In genomic region chr1:3746784-3747521, GRCh38 we compare ENCODE assay signal across 1 cellular context.
TF ChIP-seq lines count a peak whose summit lies in the region.

No MANE protein-coding gene starts in this region.

TF ChIP-seq in HEK293, 187 proteins besides CTCF, POLR2A, EP300 and RAD21 (continued from another document and continues in another):
- TF ChIP-seq ZBTB10 (tag by site-specific recombination; IDR thresholded peaks at IDR 0.05) (no peak), RBAK (tag by site-specific recombination; IDR thresholded peaks at IDR 0.05) (no peak), ZNF223 (tag by site-specific recombination; IDR thresholded peaks at IDR 0.05) (no peak), ZNF843 (tag by site-specific recombination; IDR thresholded peaks at IDR 0.05) (no peak), OVOL3 (tag by site-specific recombination; IDR thresholded peaks at IDR 0.05) (no peak), ZNF404 (tag by site-specific recombination; IDR thresholded peaks at IDR 0.05) (no peak), ZNF26 (tag by site-specific recombination; IDR thresholded peaks at IDR 0.05) (no peak), KLF1 (tag by site-specific recombination; IDR thresholded peaks at IDR 0.05) (peak; percentile 63; the same call in 1 of the 2 replicates), ZNF621 (tag by site-specific recombination; IDR thresholded peaks at IDR 0.05) (no peak), ZNF645 (tag by site-specific recombination; IDR thresholded peaks at IDR 0.05) (no peak), INSM2 (tag by site-specific recombination; IDR thresholded peaks at IDR 0.05) (no peak), ZNF433 (tag by site-specific recombination; IDR thresholded peaks at IDR 0.05; ENCODE audit: low read depth) (no peak), ZNF626 (tag by site-specific recombination; IDR thresholded peaks at IDR 0.05) (no peak), ZNF112 (tag by site-specific recombination; IDR thresholded peaks at IDR 0.05) (no peak), ZNF10 (tag by site-specific recombination; IDR thresholded peaks at IDR 0.05) (no peak), ZNF768 (tag by site-specific recombination; IDR thresholded peaks at IDR 0.05) (no peak), ZNF292 (tag by site-specific recombination; IDR thresholded peaks at IDR 0.05; ENCODE audit: borderline replicate concordance, low read depth) (no peak), ZBTB7A (tag by site-specific recombination; IDR thresholded peaks at IDR 0.05; ENCODE audit: low read depth) (no peak), GLI2 (tag by site-specific recombination; IDR thresholded peaks at IDR 0.05; ENCODE audit: borderline replicate concordance, low read depth) (no peak), ZNF629 (tag by site-specific recombination; IDR thresholded peaks at IDR 0.05) (0 out of 2 replicates have a peak, but pooled peaks have one; percentile 17), ZNF610 (tag by site-specific recombination; IDR thresholded peaks at IDR 0.05; ENCODE audit: borderline replicate concordance) (no peak), ZNF521 (tag by site-specific recombination; IDR thresholded peaks at IDR 0.05) (no peak), ZNF600 (tag by site-specific recombination; IDR thresholded peaks at IDR 0.05) (no peak), ZNF114 (tag by site-specific recombination; IDR thresholded peaks at IDR 0.05) (no peak), ZNF155 (tag by site-specific recombination; IDR thresholded peaks at IDR 0.05) (no peak), ZNF2 (tag by site-specific recombination; IDR thresholded peaks at IDR 0.05) (no peak), PRDM2 (tag by site-specific recombination; IDR thresholded peaks at IDR 0.05; ENCODE audit: borderline replicate concordance) (no peak), ZNF747 (tag by site-specific recombination; IDR thresholded peaks at IDR 0.05) (no peak), ZNF211 (tag by site-specific recombination; IDR thresholded peaks at IDR 0.05; ENCODE audit: low read depth) (no peak), KLF8 (tag by site-specific recombination; IDR thresholded peaks at IDR 0.05) (peak; percentile 85), ZNF791 (tag by site-specific recombination; IDR thresholded peaks at IDR 0.05) (no peak), ZNF239 (tag by site-specific recombination; IDR thresholded peaks at IDR 0.05) (no peak), MYNN (tag by site-specific recombination; IDR thresholded peaks at IDR 0.05; ENCODE audit: borderline replicate concordance) (no peak), ZNF391 (tag by site-specific recombination; IDR thresholded peaks at IDR 0.05; ENCODE audit: borderline replicate concordance, low read depth) (no peak)
- TF ChIP-seq, protein P1, sequence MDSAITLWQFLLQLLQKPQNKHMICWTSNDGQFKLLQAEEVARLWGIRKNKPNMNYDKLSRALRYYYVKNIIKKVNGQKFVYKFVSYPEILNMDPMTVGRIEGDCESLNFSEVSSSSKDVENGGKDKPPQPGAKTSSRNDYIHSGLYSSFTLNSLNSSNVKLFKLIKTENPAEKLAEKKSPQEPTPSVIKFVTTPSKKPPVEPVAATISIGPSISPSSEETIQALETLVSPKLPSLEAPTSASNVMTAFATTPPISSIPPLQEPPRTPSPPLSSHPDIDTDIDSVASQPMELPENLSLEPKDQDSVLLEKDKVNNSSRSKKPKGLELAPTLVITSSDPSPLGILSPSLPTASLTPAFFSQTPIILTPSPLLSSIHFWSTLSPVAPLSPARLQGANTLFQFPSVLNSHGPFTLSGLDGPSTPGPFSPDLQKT (IDR thresholded peaks at IDR 0.05; ENCODE audit: borderline replicate concordance, low read depth, low read length): peak; percentile 47; the same call in 1 of the 2 replicates
- TF ChIP-seq, protein P2, sequence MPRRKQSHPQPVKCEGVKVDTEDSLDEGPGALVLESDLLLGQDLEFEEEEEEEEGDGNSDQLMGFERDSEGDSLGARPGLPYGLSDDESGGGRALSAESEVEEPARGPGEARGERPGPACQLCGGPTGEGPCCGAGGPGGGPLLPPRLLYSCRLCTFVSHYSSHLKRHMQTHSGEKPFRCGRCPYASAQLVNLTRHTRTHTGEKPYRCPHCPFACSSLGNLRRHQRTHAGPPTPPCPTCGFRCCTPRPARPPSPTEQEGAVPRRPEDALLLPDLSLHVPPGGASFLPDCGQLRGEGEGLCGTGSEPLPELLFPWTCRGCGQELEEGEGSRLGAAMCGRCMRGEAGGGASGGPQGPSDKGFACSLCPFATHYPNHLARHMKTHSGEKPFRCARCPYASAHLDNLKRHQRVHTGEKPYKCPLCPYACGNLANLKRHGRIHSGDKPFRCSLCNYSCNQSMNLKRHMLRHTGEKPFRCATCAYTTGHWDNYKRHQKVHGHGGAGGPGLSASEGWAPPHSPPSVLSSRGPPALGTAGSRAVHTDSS (tag by site-specific recombination; IDR thresholded peaks at IDR 0.05): no peak
- TF ChIP-seq, protein P3, sequence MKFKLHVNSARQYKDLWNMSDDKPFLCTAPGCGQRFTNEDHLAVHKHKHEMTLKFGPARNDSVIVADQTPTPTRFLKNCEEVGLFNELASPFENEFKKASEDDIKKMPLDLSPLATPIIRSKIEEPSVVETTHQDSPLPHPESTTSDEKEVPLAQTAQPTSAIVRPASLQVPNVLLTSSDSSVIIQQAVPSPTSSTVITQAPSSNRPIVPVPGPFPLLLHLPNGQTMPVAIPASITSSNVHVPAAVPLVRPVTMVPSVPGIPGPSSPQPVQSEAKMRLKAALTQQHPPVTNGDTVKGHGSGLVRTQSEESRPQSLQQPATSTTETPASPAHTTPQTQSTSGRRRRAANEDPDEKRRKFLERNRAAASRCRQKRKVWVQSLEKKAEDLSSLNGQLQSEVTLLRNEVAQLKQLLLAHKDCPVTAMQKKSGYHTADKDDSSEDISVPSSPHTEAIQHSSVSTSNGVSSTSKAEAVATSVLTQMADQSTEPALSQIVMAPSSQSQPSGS (tag by site-specific recombination; IDR thresholded peaks at IDR 0.05; ENCODE audit: low read depth): no peak
- TF ChIP-seq, protein P4, sequence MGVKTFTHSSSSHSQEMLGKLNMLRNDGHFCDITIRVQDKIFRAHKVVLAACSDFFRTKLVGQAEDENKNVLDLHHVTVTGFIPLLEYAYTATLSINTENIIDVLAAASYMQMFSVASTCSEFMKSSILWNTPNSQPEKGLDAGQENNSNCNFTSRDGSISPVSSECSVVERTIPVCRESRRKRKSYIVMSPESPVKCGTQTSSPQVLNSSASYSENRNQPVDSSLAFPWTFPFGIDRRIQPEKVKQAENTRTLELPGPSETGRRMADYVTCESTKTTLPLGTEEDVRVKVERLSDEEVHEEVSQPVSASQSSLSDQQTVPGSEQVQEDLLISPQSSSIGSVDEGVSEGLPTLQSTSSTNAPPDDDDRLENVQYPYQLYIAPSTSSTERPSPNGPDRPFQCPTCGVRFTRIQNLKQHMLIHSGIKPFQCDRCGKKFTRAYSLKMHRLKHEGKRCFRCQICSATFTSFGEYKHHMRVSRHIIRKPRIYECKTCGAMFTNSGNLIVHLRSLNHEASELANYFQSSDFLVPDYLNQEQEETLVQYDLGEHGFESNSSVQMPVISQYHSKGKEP (tag by site-specific recombination; IDR thresholded peaks at IDR 0.05): no peak
